ENCODE assay signal across 28 cellular contexts in the genomic region with DNA sequence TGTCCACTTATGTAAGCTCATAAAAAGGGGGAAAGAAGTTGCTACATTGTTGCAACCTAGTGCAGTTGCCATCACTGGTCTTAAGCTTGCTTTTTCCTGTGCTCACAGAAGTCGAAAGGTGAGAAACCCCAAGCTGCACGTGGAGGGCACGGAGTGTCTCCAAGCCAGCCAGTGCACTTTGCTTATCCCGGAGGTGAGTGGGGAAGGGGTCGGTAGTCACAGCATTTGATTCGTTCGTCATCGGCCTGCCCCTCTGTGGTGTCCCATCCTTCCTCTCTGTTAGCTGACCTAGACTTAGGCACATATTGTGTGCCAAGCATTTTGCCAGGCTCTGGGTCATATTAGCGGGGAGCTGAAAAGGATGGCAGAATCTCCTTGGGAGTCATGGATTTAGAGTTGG. TPM values are rescaled to one million over a fixed set of nuclear protein-coding genes. Genes with fewer than 3 reads are reported as not detected.
"Had no signal": no experiment of that assay in that cellular context is flagged by ENCODE, and none has a peak within 500 bp of the region (broad histone marks: within the 10 kb centered on the region; RNA-seq: fewer than 3 reads in every experiment).

No MANE protein-coding gene starts in this region.

- H3K27ac ChIP-seq: adrenal gland, KMS-11, Peyer's patch, RWPE1, SJSA1 had no signal

- ATAC-seq: activated CD8-positive, alpha-beta memory T cell treated with anti-CD3 and anti-CD28 coated beads, Interleukin-2, amount 10 ng/mL, durations not matched to agents 7 days and 5 days; activated T-cell treated with anti-CD3 and anti-CD28 coated beads, Interleukin-2, amount 50 U/mL, for 4 hours; activated T-helper 17 cell treated with anti-CD3 and anti-CD28 coated beads, Interleukin-2, amount 50 U/mL, for 72 hours; SK-N-SH treated with all-trans-retinoic acid at 6 μM for 48 hours; WTC11 had no signal

- H3K9me3 Mint-ChIP-seq: activated CD4-positive, alpha-beta T cell treated with anti-CD3 and anti-CD28 coated beads, Interleukin-2, amount 10 ng/mL, durations not matched to agents 24 days and 14 days; activated naive CD4-positive, alpha-beta T cell treated with anti-CD3 and anti-CD28 coated beads, Interleukin-2, amount 10 ng/mL, durations not matched to agents 7 days and 5 days; activated naive CD8-positive, alpha-beta T cell treated with anti-CD3 and anti-CD28 coated beads, Interleukin-2, amount 10 ng/mL, durations not matched to agents 7 days and 5 days; activated T-cell treated with anti-CD3 and anti-CD28 coated beads, Interleukin-2, amount 50 U/mL, for 4 hours; activated T-helper 17 cell treated with anti-CD3 and anti-CD28 coated beads, Interleukin-2, amount 50 U/mL, for 72 hours; central memory CD8-positive, alpha-beta T cell; WTC11 had no signal

- H3K27ac Mint-ChIP-seq: activated CD4-positive, alpha-beta T cell treated with anti-CD3 and anti-CD28 coated beads, Interleukin-2, amount 10 ng/mL, durations not matched to agents 24 days and 14 days; activated CD8-positive, alpha-beta memory T cell treated with anti-CD3 and anti-CD28 coated beads, Interleukin-2, amount 10 ng/mL, durations not matched to agents 7 days and 5 days; activated naive CD4-positive, alpha-beta T cell treated with anti-CD3 and anti-CD28 coated beads, Interleukin-2, amount 10 ng/mL, durations not matched to agents 7 days and 5 days; activated naive CD8-positive, alpha-beta T cell treated with anti-CD3 and anti-CD28 coated beads, Interleukin-2, amount 10 ng/mL, durations not matched to agents 7 days and 5 days; activated T-helper 17 cell treated with anti-CD3 and anti-CD28 coated beads, Interleukin-2, amount 50 U/mL, for 72 hours; WTC11 had no signal

- H3K4me2 ChIP-seq: KMS-11 had no signal

- H3K4me3 Mint-ChIP-seq: activated CD4-positive, alpha-beta T cell treated with anti-CD3 and anti-CD28 coated beads, Interleukin-2, amount 10 ng/mL, durations not matched to agents 24 days and 14 days; activated CD8-positive, alpha-beta memory T cell treated with anti-CD3 and anti-CD28 coated beads, Interleukin-2, amount 10 ng/mL, durations not matched to agents 7 days and 5 days; activated naive CD4-positive, alpha-beta T cell treated with anti-CD3 and anti-CD28 coated beads, Interleukin-2, amount 10 ng/mL, durations not matched to agents 7 days and 5 days; activated naive CD8-positive, alpha-beta T cell treated with anti-CD3 and anti-CD28 coated beads, Interleukin-2, amount 10 ng/mL, durations not matched to agents 7 days and 5 days; activated T-cell treated with anti-CD3 and anti-CD28 coated beads, Interleukin-2, amount 50 U/mL, for 4 hours; activated T-helper 17 cell treated with anti-CD3 and anti-CD28 coated beads, Interleukin-2, amount 50 U/mL, for 72 hours; central memory CD8-positive, alpha-beta T cell; WTC11 had no signal

- H3K4me3 ChIP-seq: adrenal gland, MG63, Peyer's patch, SJSA1 had no signal

- DNase-seq: activated CD4-positive, alpha-beta T cell treated with anti-CD3 and anti-CD28 coated beads for 1 hour; activated CD4-positive, alpha-beta T cell treated with anti-CD3 and anti-CD28 coated beads, Interleukin-2, amount 10 ng/mL, durations not matched to agents 24 days and 14 days; activated CD4-positive, alpha-beta T cell treated with anti-CD3 and anti-CD28 coated beads, Interleukin-2, amount 50 U/mL, for 48 hours; activated CD8-positive, alpha-beta memory T cell treated with anti-CD3 and anti-CD28 coated beads, Interleukin-2, amount 10 ng/mL, durations not matched to agents 7 days and 5 days; activated gamma-delta T cell; activated naive CD4-positive, alpha-beta T cell treated with anti-CD3 and anti-CD28 coated beads, Interleukin-2, amount 10 ng/mL, durations not matched to agents 7 days and 5 days; activated naive CD8-positive, alpha-beta T cell treated with anti-CD3 and anti-CD28 coated beads, Interleukin-2, amount 10 ng/mL, durations not matched to agents 7 days and 5 days; activated T-cell treated with anti-CD3 and anti-CD28 coated beads, Interleukin-2, amount 50 U/mL, for 4 hours; adrenal gland; anterior cingulate cortex; MG63; MV-4-11; NCI-H1105; NCI-H1436 treated with DMSO at 0.1 percent for 48 hours; NCI-H187; NCI-H2081; NCI-H510A treated with DMSO at 0.1 percent for 48 hours; NCI-H69; Peyer's patch; Right ventricle myocardium superior; SW 1271 had no signal

- H3K27me3 ChIP-seq: adrenal gland, MG63, Peyer's patch, SJSA1 had no signal

- H3K4me1 ChIP-seq: SJSA1 had no signal

- H3K9ac ChIP-seq: KMS-11 had no signal

- H3K9me3 ChIP-seq: adrenal gland, MG63, Peyer's patch, SJSA1 had no signal

- H3K27me3 Mint-ChIP-seq: activated CD4-positive, alpha-beta T cell treated with anti-CD3 and anti-CD28 coated beads, Interleukin-2, amount 10 ng/mL, durations not matched to agents 24 days and 14 days; activated CD8-positive, alpha-beta memory T cell treated with anti-CD3 and anti-CD28 coated beads, Interleukin-2, amount 10 ng/mL, durations not matched to agents 7 days and 5 days; activated naive CD4-positive, alpha-beta T cell treated with anti-CD3 and anti-CD28 coated beads, Interleukin-2, amount 10 ng/mL, durations not matched to agents 7 days and 5 days; activated naive CD8-positive, alpha-beta T cell treated with anti-CD3 and anti-CD28 coated beads, Interleukin-2, amount 10 ng/mL, durations not matched to agents 7 days and 5 days; activated T-helper 17 cell treated with anti-CD3 and anti-CD28 coated beads, Interleukin-2, amount 50 U/mL, for 72 hours; central memory CD8-positive, alpha-beta T cell had no signal

RNA-seq across cellular contexts. Expression of a gene that starts 56.7 kb away (rescaled TPM):
- total RNA-seq: activated CD4-positive, alpha-beta T cell treated with anti-CD3 and anti-CD28 coated beads, Interleukin-2, amount 10 ng/mL, durations not matched to agents 24 days and 14 days; activated CD8-positive, alpha-beta memory T cell treated with anti-CD3 and anti-CD28 coated beads, Interleukin-2, amount 10 ng/mL, durations not matched to agents 7 days and 5 days; activated naive CD8-positive, alpha-beta T cell treated with anti-CD3 and anti-CD28 coated beads, Interleukin-2, amount 10 ng/mL, durations not matched to agents 7 days and 5 days; activated T-cell treated with anti-CD3 and anti-CD28 coated beads, Interleukin-2, amount 50 U/mL, for 4 hours; adrenal gland; Peyer's patch; Right ventricle myocardium superior; SJSA1 had no signal
